ENCODE assay signal across 29 cellular contexts in genomic region chr2:68889500-68889899, GRCh38. TPM values are rescaled to one million over a fixed set of nuclear protein-coding genes. Genes with fewer than 3 reads are reported as not detected.
DNase-seq lines count a peak whose midpoint lies in the region; ATAC-seq and TF ChIP-seq lines count a peak whose summit lies in the region.
"Had no signal": no experiment of that assay in that cellular context is flagged by ENCODE, and none has a peak within 500 bp of the region (broad histone marks: within the 10 kb centered on the region; RNA-seq: fewer than 3 reads in every experiment).

No MANE protein-coding gene starts in this region.

- DNase-seq in NCI-H82 (lab: John Stamatoyannopoulos, UW) (peak; percentile 59), NCI-H82 treated with DMSO at 0.1 percent for 48 hours (lab: John Stamatoyannopoulos, UW; ENCODE audit: unreplicated experiment) (no peak), NCI-H226 (peak; percentile 68), fibroblast of the aortic adventitia (ENCODE audit: low read depth) (peak; percentile 35), trophoblast cell (peak; percentile 75 to 79), progenitor cell of endocrine pancreas (ENCODE audit: low spot score, unreplicated experiment) (no peak), AG20443 (ENCODE audit: low spot score) (no peak)
- DNase-seq: 8988T; activated CD4-positive, alpha-beta memory T cell treated with anti-CD3 and anti-CD28 coated beads, Interleukin-2, amount 10 ng/mL, durations not matched to agents 7 days and 5 days; activated gamma-delta T cell treated with Interleukin-2 at 50 U/mL for 16 hours; activated T-cell treated with anti-CD3 and anti-CD28 coated beads for 4 hours; Calu3; central memory CD4-positive, alpha-beta T cell; effector CD4-positive, alpha-beta T cell; HFFc6; left ventricle myocardium superior; NCI-H2171; NCI-H69 had no signal

- H2AFZ ChIP-seq in trophoblast cell (ENCODE audit: insufficient read depth, low read length, poor library complexity): no peak overlapping the region

- no peak overlapping the region for H3K4ac ChIP-seq in trophoblast cell (ENCODE audit: low read depth, low read length)

- no peak overlapping the region for H2BK12ac ChIP-seq in trophoblast cell (ENCODE audit: low read length)

- no peaks in the 10 kb centered on the region for H3K9me3 Mint-ChIP-seq in progenitor cell of endocrine pancreas (ENCODE audit: low read depth)
- H3K9me3 Mint-ChIP-seq: activated CD4-positive, alpha-beta memory T cell treated with anti-CD3 and anti-CD28 coated beads, Interleukin-2, amount 10 ng/mL, durations not matched to agents 7 days and 5 days; HFFc6; WTC11 had no signal

- H3K79me2 ChIP-seq in trophoblast cell (ENCODE audit: control insufficient read depth, insufficient read depth, low read length, poor library complexity): no peaks in the 10 kb centered on the region

- ATAC-seq in HG03571 (IDR thresholded peaks at IDR 0.05; ENCODE audit: unreplicated experiment): no peak
- ATAC-seq: left ventricle myocardium superior, WTC11 had no signal

- H3K4me3 ChIP-seq in fibroblast of the aortic adventitia (ENCODE audit: low read depth, low read length) (no peak overlapping the region), trophoblast cell (ENCODE audit: low read depth, low read length) (no peak overlapping the region)
- H3K4me3 ChIP-seq: adrenal gland, esophagus muscularis mucosa had no signal

- no peak overlapping the region for H3K14ac ChIP-seq in trophoblast cell (ENCODE audit: low read length)

- no CpG with 5 or more reads among the region's 12 CpGs for WGBS in trophoblast cell (ENCODE audit: extremely low coverage, insufficient coverage, insufficient read length)

- no peaks in the 10 kb centered on the region for H3K27me3 ChIP-seq in trophoblast cell (ENCODE audit: insufficient read depth, low read length)
- H3K27me3 ChIP-seq: adrenal gland, esophagus muscularis mucosa, neutrophil had no signal

- no peak overlapping the region for H4K8ac ChIP-seq in trophoblast cell (ENCODE audit: low read depth, low read length)

- H2BK120ac ChIP-seq in trophoblast cell (ENCODE audit: insufficient read depth, low read length, poor library complexity): no peak overlapping the region

- no peaks in the 10 kb centered on the region for H3K4me1 Mint-ChIP-seq in progenitor cell of endocrine pancreas (ENCODE audit: low read depth)

- no peaks in the 10 kb centered on the region for H3K79me1 ChIP-seq in trophoblast cell (ENCODE audit: low read length)

- TF ChIP-seq CTCF in fibroblast of the aortic adventitia (IDR thresholded peaks at IDR 0.05; ENCODE audit: insufficient read depth, low read length): no peak
- TF ChIP-seq CTCF in progenitor cell of endocrine pancreas (IDR thresholded peaks at IDR 0.05; ENCODE audit: unreplicated experiment): no peak

- no peak overlapping the region for H3K27ac ChIP-seq in trophoblast cell (ENCODE audit: low read depth, low read length)
- H3K27ac ChIP-seq: esophagus muscularis mucosa, neutrophil had no signal

- no peak overlapping the region for H3K27ac Mint-ChIP-seq in progenitor cell of endocrine pancreas
- H3K27ac Mint-ChIP-seq: activated CD4-positive, alpha-beta memory T cell treated with anti-CD3 and anti-CD28 coated beads, Interleukin-2, amount 10 ng/mL, durations not matched to agents 7 days and 5 days; HFFc6; T-helper 2 cell treated with Interferon-gamma antibody and Interleukin-4, amounts not matched to agents 5 μg/mL and 100 μg/mL, for 36 hours; WTC11 had no signal

- no peak overlapping the region for H4K12ac ChIP-seq in trophoblast cell (ENCODE audit: low read depth, low read length)

- peak overlapping the region; percentile 21 for H3K4me2 ChIP-seq in trophoblast cell (ENCODE audit: low read length)

- H3K4me1 ChIP-seq in trophoblast cell (ENCODE audit: control insufficient read depth in 1 of 2, insufficient read depth in 2 of 2, low read length in 2 of 2): peaks cover 2 to 8% of the 10 kb centered on the region in 2 experiments
- H3K4me1 ChIP-seq: adrenal gland, esophagus muscularis mucosa had no signal

- peaks cover 1% of the 10 kb centered on the region for H3K9me3 ChIP-seq in trophoblast cell (ENCODE audit: insufficient read depth, low read depth, low read length)
- H3K9me3 ChIP-seq: adrenal gland, esophagus muscularis mucosa, neutrophil had no signal

- no peak overlapping the region for H3K18ac ChIP-seq in trophoblast cell (ENCODE audit: low read length)

- H3K27me3 Mint-ChIP-seq in progenitor cell of endocrine pancreas: peaks cover 9% of the 10 kb centered on the region

- H2BK5ac ChIP-seq in trophoblast cell (ENCODE audit: low read depth, low read length, poor library complexity): no peak overlapping the region

- no peak overlapping the region for H3K23ac ChIP-seq in trophoblast cell (ENCODE audit: low read length)

- H3K36me3 Mint-ChIP-seq in progenitor cell of endocrine pancreas (ENCODE audit: insufficient read depth): no peaks in the 10 kb centered on the region
- H3K36me3 Mint-ChIP-seq: WTC11 had no signal

- no peak overlapping the region for H2AK5ac ChIP-seq in trophoblast cell (ENCODE audit: low read length)

- no peaks in the 10 kb centered on the region for H3K36me3 ChIP-seq in trophoblast cell (ENCODE audit: control insufficient read depth in 1 of 2, insufficient read depth in 2 of 2, low read length in 2 of 2)
- H3K36me3 ChIP-seq: adrenal gland, esophagus muscularis mucosa, neutrophil had no signal

- H3K4me3 Mint-ChIP-seq in progenitor cell of endocrine pancreas (ENCODE audit: low read depth): no peak overlapping the region
- H3K4me3 Mint-ChIP-seq: activated CD4-positive, alpha-beta memory T cell treated with anti-CD3 and anti-CD28 coated beads, Interleukin-2, amount 10 ng/mL, durations not matched to agents 7 days and 5 days; HFFc6; T-helper 2 cell treated with Interferon-gamma antibody and Interleukin-4, amounts not matched to agents 5 μg/mL and 100 μg/mL, for 36 hours; WTC11 had no signal

- H4K91ac ChIP-seq in trophoblast cell (ENCODE audit: low read depth, low read length): no peak overlapping the region

- H3K9ac ChIP-seq in trophoblast cell (ENCODE audit: low read length): no peak overlapping the region

RNA-seq across cellular contexts. Expression of gene BMP10, which starts 18.3 kb away (rescaled TPM):
- not detected in 2 replicates for total RNA-seq in fibroblast of the aortic adventitia (ENCODE audit: low replicate concordance)
- not detected in 2 replicates for polyA plus RNA-seq in trophoblast cell (2013)
- total RNA-seq in progenitor cell of endocrine pancreas: not detected in 2 replicates
- total RNA-seq: adrenal gland, Calu3, esophagus muscularis mucosa, G401, HFFc6, mucosa of gallbladder, OCI-LY7, ureter, WTC11 had no signal
- polyA plus RNA-seq: adrenal gland, BJ had no signal

Comparison
In these comparisons a context has a peak if more than half of its experiments do, and no peak if none do; other contexts are left out.
1. DNase-seq: peak in NCI-H82 (single experiment), NCI-H226 (single experiment), fibroblast of the aortic adventitia (single experiment) and trophoblast cell (2 of 2); none in NCI-H82 treated with DMSO at 0.1 percent for 48 hours (single experiment), progenitor cell of endocrine pancreas (single experiment) and AG20443 (single experiment).